In genomic region chr19:47514151-47514868, GRCh38 we compare ENCODE assay signal across 8 cellular contexts. TPM values are rescaled to one million over a fixed set of nuclear protein-coding genes. Genes with fewer than 3 reads are reported as not detected.
DNase-seq lines count a peak whose midpoint lies in the region; ATAC-seq and TF ChIP-seq lines count a peak whose summit lies in the region.

No MANE protein-coding gene starts in this region.

- H2BK20ac ChIP-seq in IMR-90 (ENCODE audit: low read depth, low read length): no peak overlapping the region

- peak overlapping the region; percentile 97 for H3K9ac ChIP-seq in IMR-90 (ENCODE audit: low read depth, low read length)

- in situ Hi-C loops in IMR-90 (cut with MboI; ENCODE audit: low sequenced_read_pairs) (no loop called here), GM13977 (cut with MboI; ENCODE audit: low pct_unique_long_range_greater_than_20kb, low sequenced_read_pairs, unreplicated experiment) (no loop called here), ACHN (cut with HindIII; ENCODE audit: low pct_ligation_motif_present, low pct_unique_long_range_greater_than_20kb, low sequenced_read_pairs) (no loop called here)

- peak overlapping the region; percentile 87 for H3K14ac ChIP-seq in IMR-90 (replicated peaks; ENCODE audit: low read depth, low read length)

- 5% methylated on average over 35 of the region's 40 CpGs; no CpG with 5 or more reads in 1 of the 2 experiments for WGBS in IMR-90 (ENCODE audit: extremely low coverage in 2 of 2, insufficient read length in 1 of 2), 2 experiments

- H3K9me3 ChIP-seq in IMR-90 (ENCODE audit: control insufficient read depth, insufficient read depth, low read length) (no peaks in the 10 kb centered on the region), breast epithelium (no peaks in the 10 kb centered on the region), mononuclear cell (ENCODE audit: low read depth, low read length) (no peaks in the 10 kb centered on the region)

- H3K4me3 ChIP-seq in IMR-90 (ENCODE audit: insufficient read depth, low read depth, low read length) (peak overlapping the region; percentile 87), breast epithelium (peak overlapping the region; percentile 86 to 100 (median 97)), mononuclear cell (ENCODE audit: low read length) (peak overlapping the region; percentile 100)

- H2BK120ac ChIP-seq in IMR-90 (ENCODE audit: low read depth, low read length): 0 out of 2 replicates have a peak overlapping the region, but pooled peaks have one; percentile 22

- BruUV-seq in IMR-90 (replicated peaks; lab: Mats Ljungman, UMichigan): no TSS peak

- H2BK5ac ChIP-seq in IMR-90 (ENCODE audit: low read depth, low read length, poor library complexity, severe bottlenecking): peak overlapping the region; percentile 58

- peak overlapping the region; percentile 80 for H3K23ac ChIP-seq in IMR-90 (ENCODE audit: low read depth, low read length)

- H3K36me3 ChIP-seq in IMR-90 (ENCODE audit: control insufficient read depth, insufficient read depth, low read length) (no peaks in the 10 kb centered on the region; the same call in 1 of the 2 replicates), breast epithelium (no peaks in the 10 kb centered on the region)

- peak overlapping the region; percentile 59 for H4K91ac ChIP-seq in IMR-90 (ENCODE audit: insufficient read depth, low read depth, low read length)

- peaks cover 18% of the 10 kb centered on the region for H3K4me1 ChIP-seq in IMR-90 (ENCODE audit: control insufficient read depth, insufficient read depth, low read length)
- peaks cover 21 to 38% of the 10 kb centered on the region in 2 donors for H3K4me1 ChIP-seq in breast epithelium
- peaks cover 70% of the 10 kb centered on the region for H3K4me1 ChIP-seq in mononuclear cell (ENCODE audit: insufficient read depth, low read length)

- intact Hi-C loops in IMR-90 (cut with micrococcal nuclease): loop anchor here (2.0 to 10.0 kb wide), 2 partner anchors 78 to 150 kb away; no protein-coding TSS in a partner anchor
- intact Hi-C loops in breast epithelium (cut with DNase I; ENCODE audit: low total_unique reads): no loop called here

- H2AFZ ChIP-seq in IMR-90 (replicated peaks; ENCODE audit: low read length, poor library complexity): peak overlapping the region; percentile 92

- no peak for TF ChIP-seq RAD21 in IMR-90 (IDR thresholded peaks at IDR 0.05; ENCODE audit: low read length)

- H3K27ac ChIP-seq in IMR-90 (ENCODE audit: insufficient read depth, low read length): peak overlapping the region; percentile 90
- H3K27ac ChIP-seq in breast epithelium: peak overlapping the region; percentile 96 to 99

- peak overlapping the region; percentile 83 for H3K4me2 ChIP-seq in IMR-90 (ENCODE audit: low read depth, low read length)

- CTCF ChIA-PET in IMR-90 (lab: Yijun Ruan, JAX): interaction anchor here (1.5 kb wide), 1 partner anchor 85 kb away, joined by 8 read pairs; no protein-coding TSS in a partner anchor

- H3K79me1 ChIP-seq in IMR-90 (ENCODE audit: low read depth in 1 of 2, low read length in 2 of 2): peaks cover 23 to 59% of the 10 kb centered on the region in 2 experiments

- peak overlapping the region; percentile 71 for H4K5ac ChIP-seq in IMR-90 (ENCODE audit: low read depth, low read length)

- dilution Hi-C loops in IMR-90 (cut with HindIII; ENCODE audit: low sequenced_read_pairs, unreplicated experiment): no loop called here

- no peak for DNase-seq in IMR-90
- DNase-seq in breast epithelium (ENCODE audit: low spot score in 2 of 2): no peak
- DNase-seq in NCI-H524 treated with DMSO at 0.1 percent for 48 hours (lab: John Stamatoyannopoulos, UW): no peak
- no peak for DNase-seq in GM13977 (ENCODE audit: low spot score)
- DNase-seq in ACHN: no peak
- no peak for DNase-seq in GM10266 (ENCODE audit: extremely low spot score)

- peak overlapping the region; percentile 49; the same call in 2 of the 3 replicates for H2BK15ac ChIP-seq in IMR-90 (ENCODE audit: low read depth, low read length)

- peak overlapping the region; percentile 97 for H2AK5ac ChIP-seq in IMR-90 (ENCODE audit: low read depth, low read length)

- H3K18ac ChIP-seq in IMR-90 (ENCODE audit: low read depth, low read length): no peak overlapping the region; the same call in 1 of the 2 replicates

- peak overlapping the region; percentile 94 for H2AK9ac ChIP-seq in IMR-90 (replicated peaks; ENCODE audit: low read depth, low read length, poor library complexity)

- POLR2A ChIA-PET in IMR-90 (lab: Charles Lee; ENCODE audit: unreplicated experiment): interaction anchor here (1.0 kb wide), 1 partner anchor 96 kb away, joined by 4 read pairs; no protein-coding TSS in a partner anchor

- peaks cover 21% of the 10 kb centered on the region for H3K9me1 ChIP-seq in IMR-90 (ENCODE audit: insufficient read depth, low read length)

- peaks cover 41% of the 10 kb centered on the region for H4K20me1 ChIP-seq in IMR-90 (ENCODE audit: insufficient read depth, low read length)

- peak overlapping the region; percentile 82 for H3K56ac ChIP-seq in IMR-90 (ENCODE audit: extremely low read depth, insufficient read depth, low read length)

- TF ChIP-seq POLR2A in GM18505 (IDR thresholded peaks at IDR 0.05; ENCODE audit: borderline replicate concordance, extremely low read depth, insufficient read depth, insufficient read length) (no peak), IMR-90 (IDR thresholded peaks at IDR 0.05; ENCODE audit: low read depth, low read length) (no peak), breast epithelium (IDR thresholded peaks at IDR 0.05) (no peak)

- TF ChIP-seq CTCF in IMR-90 (conservative IDR thresholded peaks at IDR 0.05; ENCODE audit: low read depth, low read length): no peak
- TF ChIP-seq CTCF in breast epithelium (IDR thresholded peaks at IDR 0.05): no peak
- no peak for TF ChIP-seq CTCF in GM13977 (IDR thresholded peaks at IDR 0.05; ENCODE audit: extremely low read depth, insufficient read depth, missing control alignments)
- no peak for TF ChIP-seq CTCF in GM10266 (IDR thresholded peaks at IDR 0.05; ENCODE audit: control insufficient read depth, insufficient read depth, low read depth, missing control alignments)

- H3K4ac ChIP-seq in IMR-90 (ENCODE audit: low read depth, low read length): peak overlapping the region; percentile 82

- H3K27me3 ChIP-seq in IMR-90 (ENCODE audit: control insufficient read depth, insufficient read depth, low read length) (peaks cover 2% of the 10 kb centered on the region; the same call in 1 of the 2 replicates), breast epithelium (no peaks in the 10 kb centered on the region), mononuclear cell (ENCODE audit: insufficient read depth, low read length) (no peaks in the 10 kb centered on the region)

- ATAC-seq in GM18505 (IDR thresholded peaks at IDR 0.05; ENCODE audit: unreplicated experiment) (peak; percentile 2), IMR-90 (ENCODE audit: low read depth) (peak; percentile 1)

- peak overlapping the region; percentile 73 to 88 for H4K8ac ChIP-seq in IMR-90 (ENCODE audit: low read depth in 2 of 2, low read length in 2 of 2)

TF ChIP-seq in IMR-90, 13 proteins besides CTCF, POLR2A, EP300 and RAD21 (continues in another document):
- no peak for TF ChIP-seq RFX5 (IDR thresholded peaks at IDR 0.05; ENCODE audit: low read depth, low read length)
- TF ChIP-seq CHD1 (IDR thresholded peaks at IDR 0.05; ENCODE audit: low read depth, low read length): no peak
- no peak for TF ChIP-seq BHLHE40 (IDR thresholded peaks at IDR 0.05; ENCODE audit: low read depth, low read length)
- TF ChIP-seq RCOR1 (IDR thresholded peaks at IDR 0.05; ENCODE audit: insufficient replicate concordance, low read length): no peak
- no peak for TF ChIP-seq CEBPB (IDR thresholded peaks at IDR 0.05; ENCODE audit: low read depth, low read length)
- no peak for TF ChIP-seq MXI1 (IDR thresholded peaks at IDR 0.05; ENCODE audit: borderline replicate concordance, low read depth, low read length)
- no peak for TF ChIP-seq ELK1 (IDR thresholded peaks at IDR 0.05; ENCODE audit: borderline replicate concordance, low read depth, low read length)

RNA-seq across cellular contexts. Expression of gene NAPA, which starts 0.6 kb away (rescaled TPM):
- total RNA-seq in IMR-90 (2012; rRNA removed) (51.7 and 76.4 TPM in 2 replicates), breast epithelium (100 to 1,000 TPM in 1 of 3 donors, 10 to 100 TPM in 2; 82.4 to 117 (median 96.0) TPM), mononuclear cell (71.8 TPM)
- polyA plus RNA-seq in IMR-90 (2012; rRNA removed): 126 and 139 TPM in 2 replicates
- polyA plus RNA-seq in IMR-90 (2012; cell fraction: cytosol; rRNA removed): 107 and 159 TPM in 2 replicates
- 81.6 and 139 TPM in 2 replicates for polyA plus RNA-seq in IMR-90 (2012; cell fraction: nucleus; rRNA removed; ENCODE audit: low replicate concordance)

RNA-seq across cellular contexts. Expression of gene KPTN, which starts 30.3 kb away (rescaled TPM):
- 3.9 and 4.1 TPM in 2 replicates for total RNA-seq in IMR-90 (2012; rRNA removed)
- 13.5 and 15.4 TPM in 2 replicates for polyA plus RNA-seq in IMR-90 (2012; rRNA removed)
- 8.7 and 12.4 TPM in 2 replicates for polyA plus RNA-seq in IMR-90 (2012; cell fraction: cytosol; rRNA removed)
- polyA plus RNA-seq in IMR-90 (2012; cell fraction: nucleus; rRNA removed; ENCODE audit: low replicate concordance): 32.1 and 54.1 TPM in 2 replicates
- total RNA-seq in breast epithelium: 1 to 10 TPM; 4.6 to 6.6 (median 6.3) TPM
- 1.3 TPM for total RNA-seq in mononuclear cell

RNA-seq across cellular contexts. Expression of gene SLC8A2, which starts 42.6 kb away (rescaled TPM):
- total RNA-seq in IMR-90 (2012; rRNA removed): not detected in 2 replicates
- polyA plus RNA-seq in IMR-90 (2012; rRNA removed): 0.05 and 0.10 TPM in 2 replicates
- polyA plus RNA-seq in IMR-90 (2012; cell fraction: cytosol; rRNA removed): 0.14 TPM in 1 of 2 replicates, not detected in the other
- 0.32 and 0.45 TPM in 2 replicates for polyA plus RNA-seq in IMR-90 (2012; cell fraction: nucleus; rRNA removed; ENCODE audit: low replicate concordance)
- under 1 TPM in 2 of 3 donors, not detected in 1; under 0.01 to 0.29 TPM for total RNA-seq in breast epithelium
- not detected for total RNA-seq in mononuclear cell

RNA-seq across cellular contexts. Expression of gene ZNF541, which starts 58.6 kb away (rescaled TPM):
- total RNA-seq in IMR-90 (2012; rRNA removed) (not detected in 2 replicates), breast epithelium (1 to 10 TPM in 1 of 3 donors, under 1 TPM in 1, not detected in 1; 0.15 to 1.4 TPM), mononuclear cell (0.21 TPM)
- polyA plus RNA-seq in IMR-90 (2012; rRNA removed): not detected in 2 replicates
- 0.01 TPM in 1 of 2 replicates, not detected in the other for polyA plus RNA-seq in IMR-90 (2012; cell fraction: cytosol; rRNA removed)
- 0.08 and 0.16 TPM in 2 replicates for polyA plus RNA-seq in IMR-90 (2012; cell fraction: nucleus; rRNA removed; ENCODE audit: low replicate concordance)
